ENCODE assay signal across 8 cellular contexts in the genomic region with DNA sequence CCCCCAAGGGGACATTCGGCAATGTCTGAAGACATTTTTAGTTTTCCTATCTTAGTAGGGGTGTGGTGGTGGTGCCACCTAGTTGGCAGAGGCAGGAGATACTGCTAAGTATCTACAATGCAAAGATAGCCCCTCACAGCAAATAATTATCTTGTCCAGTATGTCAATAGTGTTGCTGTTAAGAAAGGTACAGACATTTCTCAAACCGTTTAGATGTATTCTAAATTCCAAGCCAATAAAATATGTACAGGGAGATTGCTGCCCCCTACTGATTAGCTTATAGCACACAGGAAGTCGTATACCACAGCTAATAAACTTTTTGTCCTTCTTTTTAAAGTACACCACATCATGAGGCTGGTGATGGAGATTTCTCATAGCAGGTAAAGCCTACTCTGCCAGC.
DNase-seq lines count a peak whose midpoint lies in the region; ATAC-seq, FAIRE-seq and TF ChIP-seq lines count a peak whose summit lies in the region.

No MANE protein-coding gene starts in this region.

- no peaks in the 10 kb centered on the region for H3K36me3 Mint-ChIP-seq in HFFc6 (ENCODE audit: low read depth)

- intact Hi-C loops in cardiac septum (cut with DNase I), result no loop called here

- peak; percentile 84 for FAIRE-seq in GM18507 (lab: Jason Lieb, UNC)

- H3K4me3 Mint-ChIP-seq in HFFc6, result no peak overlapping the region

- peak; percentile 77; the same call in 1 of the 2 replicates for TF ChIP-seq CTCF in HFFc6 (IDR thresholded peaks at IDR 0.05)

- no peak for ATAC-seq in HG03457 (IDR thresholded peaks at IDR 0.05; ENCODE audit: unreplicated experiment)

- no peaks in the 10 kb centered on the region for H3K27me3 Mint-ChIP-seq in HFFc6 (ENCODE audit: insufficient read depth)

- H3K9me3 Mint-ChIP-seq in HFFc6, result no peaks in the 10 kb centered on the region; the same call in 1 of the 2 replicates

- DNase-seq in GM18507 (ENCODE audit: extremely low spot score, insufficient read length, low read depth), result no peak
- peak; percentile 51 for DNase-seq in HFFc6
- DNase-seq in MV-4-11 (lab: John Stamatoyannopoulos, UW), result peak; percentile 30
- DNase-seq in fibroblast of peridontal ligament (ENCODE audit: extremely low read depth), result peak; percentile 25
- no peak for DNase-seq in NCI-H2029 treated with DMSO at 0.1 percent for 48 hours (lab: John Stamatoyannopoulos, UW)
- no peak for DNase-seq in cardiac septum (ENCODE audit: low spot score)
- no peak for DNase-seq in RPMI8226

- H3K27ac Mint-ChIP-seq in HFFc6, result no peak overlapping the region

- no peaks in the 10 kb centered on the region; the same call in 1 of the 2 replicates for H3K4me1 Mint-ChIP-seq in HFFc6 (ENCODE audit: low read depth)

Comparison
In these comparisons a context has a peak if more than half of its experiments do, and no peak if none do; other contexts are left out.
1. DNase-seq: peak in HFFc6 (single experiment), MV-4-11 (single experiment) and fibroblast of peridontal ligament (single experiment); none in GM18507 (single experiment), NCI-H2029 treated with DMSO at 0.1 percent for 48 hours (single experiment), cardiac septum (single experiment) and RPMI8226 (single experiment).